In genomic region chr13:26132756-26133155, GRCh38 we compare ENCODE assay signal across 11 cellular contexts.
A peak's percentile ranks its signal among the peaks of the same experiment; 100 is the strongest.
DNase-seq lines count a peak whose midpoint lies in the region; ATAC-seq, FAIRE-seq and TF ChIP-seq lines count a peak whose summit lies in the region.
"Had no signal": no experiment of that assay in that cellular context is flagged by ENCODE, and none has a peak within 500 bp of the region (broad histone marks: within the 10 kb centered on the region; RNA-seq: fewer than 3 reads in every experiment).

No MANE protein-coding gene starts in this region.

- no peak for DNase-seq in HepG2 (ENCODE audit: low spot score)
- no peak for DNase-seq in right lobe of liver
- peak; percentile 3 for DNase-seq in OCI-M1 (lab: John Stamatoyannopoulos, UW)
- peak; percentile 7 for DNase-seq in fibroblast of peridontal ligament (ENCODE audit: extremely low read depth)
- DNase-seq in urothelium cell line (ENCODE audit: low spot score): peak; percentile 8
- DNase-seq in stimulated activated CD4-positive, alpha-beta T cell treated with anti-CD3 and anti-CD28 coated beads, Interleukin-1b, Interleukin-23, amount 100 ng/mL, for 48 hours: no peak
- DNase-seq in stimulated activated effector memory CD8-positive, alpha-beta T cell treated with anti-CD3 and anti-CD28 coated beads, Interleukin-12 subunit alpha, Interleukin-12 subunit beta, amount 100 ng/mL, for 72 hours (ENCODE audit: low spot score in 2 of 2): no peak
- DNase-seq: colonic mucosa, lower lobe of right lung, trophoblast cell had no signal

- 0 out of 5 replicates have a peak, but pooled peaks cover 0 to 2% of the 10 kb centered on the region in 2 experiments for H3K27me3 ChIP-seq in HepG2 (ENCODE audit: control insufficient read depth in 1 of 2, insufficient read depth in 2 of 2, low read length in 2 of 2)
- no peaks in the 10 kb centered on the region for H3K27me3 ChIP-seq in right lobe of liver
- H3K27me3 ChIP-seq: colonic mucosa had no signal

- in situ Hi-C loops in HepG2 (cut with HindIII; ENCODE audit: extremely low pct_ligation_motif_present, low pct_unique_long_range_greater_than_20kb): no loop called here

- no peak for TF ChIP-seq EP300 in HepG2 (IDR thresholded peaks at IDR 0.05; ENCODE audit: low read depth in 2 of 2, low read length in 2 of 2)
- no peak for TF ChIP-seq EP300 in HepG2 (CRISPR knock-in tag; IDR thresholded peaks at IDR 0.05; ENCODE audit: borderline replicate concordance)

- WGBS in HepG2 (ENCODE audit: low lambda C conversion rate): 18% methylated on average over 2 of the region's 2 CpGs
- 62% methylated on average over 2 of the region's 2 CpGs for WGBS in right lobe of liver (ENCODE audit: insufficient coverage, low coverage, low lambda C conversion rate, missing lambda C conversion rate)

- BruUV-seq in HepG2 (replicated peaks; lab: Mats Ljungman, UMichigan): no TSS peak

- H3K4me2 ChIP-seq in HepG2 (ENCODE audit: low read depth, low read length): no peak overlapping the region

- no peak for TF ChIP-seq RAD21 in HepG2 (CRISPR knock-in tag; IDR thresholded peaks at IDR 0.05)

- H3K27ac ChIP-seq in HepG2 (ENCODE audit: extremely low read length, insufficient read depth, low read length): no peak overlapping the region
- no peak overlapping the region for H3K27ac ChIP-seq in right lobe of liver
- H3K27ac ChIP-seq: colonic mucosa, lower lobe of right lung had no signal

- no peaks in the 10 kb centered on the region for H3K9me3 Mint-ChIP-seq in stimulated activated effector memory CD8-positive, alpha-beta T cell treated with anti-CD3 and anti-CD28 coated beads, Interleukin-12 subunit alpha, Interleukin-12 subunit beta, amount 100 ng/mL, for 72 hours

- no peak overlapping the region for H3K4me3 Mint-ChIP-seq in stimulated activated effector memory CD8-positive, alpha-beta T cell treated with anti-CD3 and anti-CD28 coated beads, Interleukin-12 subunit alpha, Interleukin-12 subunit beta, amount 100 ng/mL, for 72 hours

- H3K36me3 Mint-ChIP-seq in stimulated activated effector memory CD8-positive, alpha-beta T cell treated with anti-CD3 and anti-CD28 coated beads, Interleukin-12 subunit alpha, Interleukin-12 subunit beta, amount 100 ng/mL, for 72 hours: no peaks in the 10 kb centered on the region

- H3K36me3 ChIP-seq in HepG2 (replicated peaks in 1 of 2; ENCODE audit: control insufficient read depth in 1 of 2, insufficient read depth in 2 of 2, low read length in 2 of 2) (no peaks in the 10 kb centered on the region), right lobe of liver (no peaks in the 10 kb centered on the region)
- H3K36me3 ChIP-seq: colonic mucosa, lower lobe of right lung had no signal

- no peak overlapping the region for H3K27ac Mint-ChIP-seq in stimulated activated effector memory CD8-positive, alpha-beta T cell treated with anti-CD3 and anti-CD28 coated beads, Interleukin-12 subunit alpha, Interleukin-12 subunit beta, amount 100 ng/mL, for 72 hours

- no peaks in the 10 kb centered on the region for H3K79me2 ChIP-seq in HepG2 (ENCODE audit: insufficient read depth, low read length)

- TF ChIP-seq POLR2A in HepG2 (IDR thresholded peaks at IDR 0.05; ENCODE audit: insufficient read depth in 1 of 2, low read depth in 2 of 2, low read length in 2 of 2) (no peak), right lobe of liver (IDR thresholded peaks at IDR 0.05) (no peak)

- H3K4me1 ChIP-seq in HepG2 (ENCODE audit: insufficient read depth, low read length) (no peaks in the 10 kb centered on the region), right lobe of liver (no peaks in the 10 kb centered on the region)
- H3K4me1 ChIP-seq: colonic mucosa, lower lobe of right lung had no signal

- H2AFZ ChIP-seq in HepG2 (ENCODE audit: low read length): no peak overlapping the region

- no peak for ATAC-seq in HepG2
- ATAC-seq in right lobe of liver: no peak
- no peak for ATAC-seq in GM18517 (IDR thresholded peaks at IDR 0.05; ENCODE audit: unreplicated experiment)
- ATAC-seq in stimulated activated effector memory CD8-positive, alpha-beta T cell treated with anti-CD3 and anti-CD28 coated beads, Interleukin-12 subunit alpha, Interleukin-12 subunit beta, amount 100 ng/mL, for 72 hours: no peak
- ATAC-seq: lower lobe of right lung had no signal

- no peaks in the 10 kb centered on the region for H4K20me1 ChIP-seq in HepG2 (ENCODE audit: insufficient read depth, low read length)

- H3K4me1 Mint-ChIP-seq in stimulated activated effector memory CD8-positive, alpha-beta T cell treated with anti-CD3 and anti-CD28 coated beads, Interleukin-12 subunit alpha, Interleukin-12 subunit beta, amount 100 ng/mL, for 72 hours: no peaks in the 10 kb centered on the region

- CTCF ChIA-PET in HepG2 (lab: Yijun Ruan, JAX; ENCODE audit: low intra/inter-chr PET ratio, low total read pairs): no interaction called here

- H3K9ac ChIP-seq in HepG2 (ENCODE audit: insufficient read depth, low read depth, low read length): no peak overlapping the region

- intact Hi-C loops in HepG2 (cut with micrococcal nuclease; ENCODE audit: unreplicated experiment) (no loop called here), right lobe of liver (cut with DNase I) (no loop called here)

- FAIRE-seq in HepG2 (lab: Jason Lieb, UNC) (no peak), urothelium cell line (lab: Jason Lieb, UNC) (no peak)

- TF ChIP-seq CTCF in HepG2 (CRISPR knock-in tag; IDR thresholded peaks at IDR 0.05) (no peak), right lobe of liver (IDR thresholded peaks at IDR 0.05) (peak in 2 of 4 donors; percentile 13 to 25)

- no peaks in the 10 kb centered on the region for H3K9me3 ChIP-seq in HepG2 (ENCODE audit: low read length)
- H3K9me3 ChIP-seq in right lobe of liver: no peaks in the 10 kb centered on the region
- H3K9me3 ChIP-seq: colonic mucosa, lower lobe of right lung had no signal

- H3K4me3 ChIP-seq in HepG2 (replicated peaks in 1 of 3; ENCODE audit: insufficient read depth in 1 of 3, low read depth in 2 of 3, low read length in 3 of 3): no peak overlapping the region
- H3K4me3 ChIP-seq in right lobe of liver: no peak overlapping the region
- H3K4me3 ChIP-seq: colonic mucosa, lower lobe of right lung had no signal

- POLR2A ChIA-PET in HepG2 (lab: Yijun Ruan, JAX): no interaction called here

TF ChIP-seq in HepG2, 621 proteins besides CTCF, POLR2A, EP300 and RAD21:
- TF ChIP-seq ZNF740 (CRISPR knock-in tag; IDR thresholded peaks at IDR 0.05) (peak; percentile 53; the same call in 1 of the 2 replicates), HNRNPUL1 (IDR thresholded peaks at IDR 0.05; ENCODE audit: low read depth, low read length) (no peak), MAFK (conservative IDR thresholded peaks at IDR 0.05 in 1 of 2, IDR thresholded peaks at IDR 0.05 in 1 of 2; ENCODE audit: low read length in 2 of 2) (0 out of 4 replicates have a peak, but pooled peaks of 1 of the 2 experiments have one; percentile 7), NFKBIZ (CRISPR knock-in tag; IDR thresholded peaks at IDR 0.05) (no peak), TEF (CRISPR knock-in tag; IDR thresholded peaks at IDR 0.05) (no peak)
TF ChIP-seq in HepG2: peak in this region for 2.

Comparison
In these comparisons a context has a peak if more than half of its experiments do, and no peak if none do; other contexts are left out.
1. DNase-seq: peak in OCI-M1 (single experiment), fibroblast of peridontal ligament (single experiment) and urothelium cell line (single experiment); none in HepG2 (single experiment), right lobe of liver (0 of 3), stimulated activated CD4-positive, alpha-beta T cell treated with anti-CD3 and anti-CD28 coated beads, Interleukin-1b, Interleukin-23, amount 100 ng/mL, for 48 hours (single experiment) and stimulated activated effector memory CD8-positive, alpha-beta T cell treated with anti-CD3 and anti-CD28 coated beads, Interleukin-12 subunit alpha, Interleukin-12 subunit beta, amount 100 ng/mL, for 72 hours (0 of 2).